In the genomic region with DNA sequence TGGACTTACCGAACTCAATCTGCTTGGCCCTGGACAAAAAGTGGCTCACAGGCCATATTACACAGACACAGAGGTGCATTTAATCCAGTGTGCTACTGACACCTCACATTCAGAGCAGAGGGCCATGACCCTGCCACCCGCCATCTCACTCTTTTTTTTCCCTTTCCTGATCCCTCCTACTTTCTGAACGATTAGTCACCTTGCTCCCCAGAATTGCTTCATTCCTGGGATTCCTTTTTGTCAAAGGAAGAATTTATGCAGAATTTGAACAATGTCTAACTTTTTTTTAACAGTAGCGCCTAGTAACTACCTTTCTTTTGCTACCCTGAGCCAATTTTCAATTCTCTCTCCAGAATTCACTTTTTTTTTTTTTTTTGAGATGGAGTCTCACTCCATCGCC, we compare ENCODE assay signal across 14 cellular contexts. TPM values are rescaled to one million over a fixed set of nuclear protein-coding genes. Genes with fewer than 3 reads are reported as not detected.
DNase-seq lines count a peak whose midpoint lies in the region; ATAC-seq, FAIRE-seq and TF ChIP-seq lines count a peak whose summit lies in the region.
"Had no signal": no experiment of that assay in that cellular context is flagged by ENCODE, and none has a peak within 500 bp of the region (broad histone marks: within the 10 kb centered on the region; RNA-seq: fewer than 3 reads in every experiment).

No MANE protein-coding gene starts in this region.

- no peaks in the 10 kb centered on the region for H3K9me3 ChIP-seq in HepG2 (ENCODE audit: low read length)
- H3K9me3 ChIP-seq: BLaER1 treated with 17β-estradiol and CSF1 and Interleukin-3, amounts not matched to agents 10 nM and 100 nM had no signal

- CTCF ChIA-PET in HepG2 (lab: Yijun Ruan, JAX; ENCODE audit: low intra/inter-chr PET ratio, low total read pairs), result no interaction called here

- peak overlapping the region; percentile 25 for H3K27ac ChIP-seq in HepG2 (ENCODE audit: extremely low read length, insufficient read depth, low read length)
- H3K27ac ChIP-seq: BLaER1 treated with 17β-estradiol and CSF1 and Interleukin-3, amounts not matched to agents 10 nM and 100 nM had no signal

- peaks cover 9% of the 10 kb centered on the region for H3K4me1 Mint-ChIP-seq in activated T-cell treated with anti-CD3 and anti-CD28 coated beads, Interleukin-2, amount 50 U/mL, for 4 hours (ENCODE audit: low read depth)

- no peak overlapping the region for H2AFZ ChIP-seq in HepG2 (ENCODE audit: low read length)

- peak; percentile 25; the same call in 2 of the 3 replicates for ATAC-seq in HepG2
- no peak for ATAC-seq in activated T-cell treated with anti-CD3 and anti-CD28 coated beads, Interleukin-2, amount 50 U/mL, for 4 hours
- ATAC-seq in HG03521 (IDR thresholded peaks at IDR 0.05; ENCODE audit: unreplicated experiment), result no peak
- no peak for ATAC-seq in GM18520 (IDR thresholded peaks at IDR 0.05; ENCODE audit: unreplicated experiment)
- ATAC-seq: left colon, sciatic nerve had no signal

- no peak for TF ChIP-seq RAD21 in HepG2 (CRISPR knock-in tag; IDR thresholded peaks at IDR 0.05)

- H3K4me3 Mint-ChIP-seq in activated T-cell treated with anti-CD3 and anti-CD28 coated beads, Interleukin-2, amount 50 U/mL, for 4 hours, result no peak overlapping the region
- H3K4me3 Mint-ChIP-seq: activated CD4-positive, alpha-beta T cell treated with anti-CD3 and anti-CD28 coated beads, Interleukin-2, amount 10 ng/mL, durations not matched to agents 24 days and 14 days had no signal

- intact Hi-C loops in HepG2 (cut with micrococcal nuclease; ENCODE audit: unreplicated experiment), result no loop called here

- no peaks in the 10 kb centered on the region for H3K9me3 Mint-ChIP-seq in activated T-cell treated with anti-CD3 and anti-CD28 coated beads, Interleukin-2, amount 50 U/mL, for 4 hours
- H3K9me3 Mint-ChIP-seq: activated CD4-positive, alpha-beta T cell treated with anti-CD3 and anti-CD28 coated beads, Interleukin-2, amount 10 ng/mL, durations not matched to agents 24 days and 14 days had no signal

- peaks cover 52% of the 10 kb centered on the region for H3K4me1 ChIP-seq in HepG2 (ENCODE audit: insufficient read depth, low read length)

- no peak for TF ChIP-seq CTCF in bronchial epithelial cell (IDR thresholded peaks at IDR 0.05; ENCODE audit: insufficient read depth, low read length, severe bottlenecking)
- TF ChIP-seq CTCF in HepG2 (CRISPR knock-in tag; IDR thresholded peaks at IDR 0.05), result no peak

- DNase-seq in Caki2 (ENCODE audit: low read depth) (peak; percentile 66), HTR-8/SVneo (ENCODE audit: insufficient read length, low spot score) (peak; percentile 52), bronchial epithelial cell (ENCODE audit: low read depth) (peak; percentile 72), HepG2 (ENCODE audit: low spot score) (peak; percentile 75), SHP77 (lab: John Stamatoyannopoulos, UW) (no peak)
- no peak for DNase-seq in activated T-cell treated with anti-CD3 and anti-CD28 coated beads, Interleukin-2, amount 50 U/mL, for 4 hours
- DNase-seq: activated CD4-positive, alpha-beta T cell treated with anti-CD3 and anti-CD28 coated beads, Interleukin-2, amount 10 ng/mL, durations not matched to agents 24 days and 14 days; left colon had no signal

- H3K4me2 ChIP-seq in HepG2 (ENCODE audit: low read depth, low read length), result peak overlapping the region; percentile 28
- H3K4me2 ChIP-seq: BLaER1 treated with 17β-estradiol and CSF1 and Interleukin-3, amounts not matched to agents 10 nM and 100 nM had no signal

- no peak overlapping the region for H3K4me3 ChIP-seq in bronchial epithelial cell (ENCODE audit: low read depth, low read length)
- 0 out of 6 replicates have a peak overlapping the region, but pooled peaks of 1 of the 3 experiments have one; percentile 26 for H3K4me3 ChIP-seq in HepG2 (replicated peaks in 1 of 3; ENCODE audit: insufficient read depth in 1 of 3, low read depth in 2 of 3, low read length in 3 of 3)
- H3K4me3 ChIP-seq: BLaER1 treated with 17β-estradiol and CSF1 and Interleukin-3, amounts not matched to agents 10 nM and 100 nM had no signal

- no peak overlapping the region for H3K9ac ChIP-seq in HepG2 (ENCODE audit: insufficient read depth, low read depth, low read length)
- H3K9ac ChIP-seq: BLaER1 treated with 17β-estradiol and CSF1 and Interleukin-3, amounts not matched to agents 10 nM and 100 nM had no signal

- H3K36me3 ChIP-seq in bronchial epithelial cell (ENCODE audit: control insufficient read depth, insufficient read depth, low read length), result no peaks in the 10 kb centered on the region
- H3K36me3 ChIP-seq in HepG2 (replicated peaks in 1 of 2; ENCODE audit: control insufficient read depth in 1 of 2, insufficient read depth in 2 of 2, low read length in 2 of 2), result peaks cover 0 to 6% of the 10 kb centered on the region in 2 experiments; a peak in 1 of 5 replicates
- H3K36me3 ChIP-seq: BLaER1 treated with 17β-estradiol and CSF1 and Interleukin-3, amounts not matched to agents 10 nM and 100 nM had no signal

- peaks cover 6% of the 10 kb centered on the region for H4K20me1 ChIP-seq in HepG2 (ENCODE audit: insufficient read depth, low read length)
- H4K20me1 ChIP-seq: BLaER1 treated with 17β-estradiol and CSF1 and Interleukin-3, amounts not matched to agents 10 nM and 100 nM had no signal

- WGBS in HepG2 (ENCODE audit: low lambda C conversion rate), result 48% methylated on average over 5 of the region's 5 CpGs

- H3K27me3 ChIP-seq in bronchial epithelial cell (ENCODE audit: control insufficient read depth, insufficient read depth, low read length), result no peaks in the 10 kb centered on the region
- no peaks in the 10 kb centered on the region for H3K27me3 ChIP-seq in HepG2 (ENCODE audit: control insufficient read depth in 1 of 2, insufficient read depth in 2 of 2, low read length in 2 of 2)

- in situ Hi-C loops in Caki2 (cut with HindIII; ENCODE audit: low pct_unique_long_range_greater_than_20kb, low sequenced_read_pairs), result no loop called here
- in situ Hi-C loops in HepG2 (cut with HindIII; ENCODE audit: extremely low pct_ligation_motif_present, low pct_unique_long_range_greater_than_20kb), result no loop called here

- H3K79me2 ChIP-seq in HepG2 (ENCODE audit: insufficient read depth, low read length), result peaks cover 63% of the 10 kb centered on the region

- POLR2A ChIA-PET in HepG2 (lab: Yijun Ruan, JAX), result no interaction called here

- TF ChIP-seq EP300 in HepG2 (IDR thresholded peaks at IDR 0.05; ENCODE audit: low read depth in 2 of 2, low read length in 2 of 2) (no peak), HepG2 (CRISPR knock-in tag; IDR thresholded peaks at IDR 0.05; ENCODE audit: borderline replicate concordance) (no peak)

- H3K36me3 Mint-ChIP-seq in activated T-cell treated with anti-CD3 and anti-CD28 coated beads, Interleukin-2, amount 50 U/mL, for 4 hours (ENCODE audit: insufficient read depth), result no peaks in the 10 kb centered on the region
- H3K36me3 Mint-ChIP-seq: IgD-negative memory B cell had no signal

- no peak for TF ChIP-seq POLR2A in HepG2 (IDR thresholded peaks at IDR 0.05; ENCODE audit: insufficient read depth in 1 of 2, low read depth in 2 of 2, low read length in 2 of 2)

- peaks cover 38% of the 10 kb centered on the region for H3K27me3 Mint-ChIP-seq in activated T-cell treated with anti-CD3 and anti-CD28 coated beads, Interleukin-2, amount 50 U/mL, for 4 hours (ENCODE audit: low read depth)

- FAIRE-seq in HTR-8/SVneo (lab: Jason Lieb, UNC), result no peak
- FAIRE-seq in bronchial epithelial cell (lab: Jason Lieb, UNC), result no peak
- FAIRE-seq in HepG2 (lab: Jason Lieb, UNC), result peak; percentile 28
- FAIRE-seq: endometrium had no signal

- no TSS peak for BruUV-seq in HepG2 (replicated peaks; lab: Mats Ljungman, UMichigan)

TF ChIP-seq in HepG2, 621 proteins besides CTCF, POLR2A, EP300 and RAD21 (continues in another document):
- TF ChIP-seq HOMEZ (CRISPR knock-in tag; IDR thresholded peaks at IDR 0.05; ENCODE audit: low read depth), result 0 out of 2 replicates have a peak, but pooled peaks have one; percentile 49

RNA-seq across cellular contexts. Expression of gene PKP2, which starts 4.6 kb away (rescaled TPM):
- total RNA-seq in Caki2 (2014; rRNA removed; shearing (Covaris generic); ENCODE audit: low replicate concordance), result 9.6 and 12.9 TPM in 2 replicates
- total RNA-seq in bronchial epithelial cell, result 53.9 and 74.5 TPM in 2 replicates
- 25.3 and 27.5 TPM in 2 replicates for total RNA-seq in HepG2 (2016; rRNA removed; fragmentation: Illumina TruSeq; extraction: Trizol)
- total RNA-seq in HepG2 (2016; cell fraction: cytosol; rRNA removed; fragmentation: Illumina TruSeq; extraction: Trizol; ENCODE audit: low read depth), result 4.7 and 5.4 TPM in 2 replicates
- total RNA-seq in HepG2 (2016; cell fraction: insoluble cytoplasmic fraction; rRNA removed; fragmentation: Illumina TruSeq; extraction: Trizol), result 25.1 and 27.8 TPM in 2 replicates
- 13.0 and 15.4 TPM in 2 replicates for total RNA-seq in HepG2 (2016; cell fraction: membrane; rRNA removed; fragmentation: Illumina TruSeq; extraction: Trizol)
- total RNA-seq in HepG2 (2016; cell fraction: nucleus; rRNA removed; fragmentation: Illumina TruSeq; extraction: Trizol), result 33.3 and 34.1 TPM in 2 replicates
- polyA plus RNA-seq in HepG2 (2011; rRNA removed), result 11.5 and 15.1 TPM in 2 replicates
- polyA plus RNA-seq in HepG2 (2011; cell fraction: cytosol; rRNA removed), result 10.5 and 12.5 TPM in 2 replicates
- polyA plus RNA-seq in HepG2 (2011; cell fraction: nucleus; rRNA removed), result 10.5 and 14.0 TPM in 2 replicates
- 8.6 and 13.0 TPM in 2 replicates for polyA plus RNA-seq in HepG2 (2012)
- polyA plus RNA-seq in HepG2 (2016; cell fraction: cytosol; fragmentation: Illumina TruSeq; extraction: Trizol; ENCODE audit: low read depth), result 3.6 and 4.0 TPM in 2 replicates
- polyA plus RNA-seq in HepG2 (2016; cell fraction: insoluble cytoplasmic fraction; fragmentation: Illumina TruSeq; extraction: Trizol; ENCODE audit: low read depth), result 29.1 and 36.7 TPM in 2 replicates
- 8.6 and 9.7 TPM in 2 replicates for polyA plus RNA-seq in HepG2 (2016; cell fraction: membrane; fragmentation: Illumina TruSeq; extraction: Trizol; ENCODE audit: low read depth)
- 20.5 and 26.3 TPM in 2 replicates for polyA plus RNA-seq in HepG2 (2016; cell fraction: nucleus; fragmentation: Illumina TruSeq; extraction: Trizol; ENCODE audit: insufficient read depth, low read depth)
- polyA minus RNA-seq in HepG2 (2011; rRNA and poly(A)+ RNA removed; ENCODE audit: low replicate concordance), result 10.4 and 30.2 TPM in 2 replicates
- polyA minus RNA-seq in HepG2 (2011; cell fraction: cytosol; rRNA and poly(A)+ RNA removed), result 14.1 and 17.4 TPM in 2 replicates
- 57.2 and 60.5 TPM in 2 replicates for polyA minus RNA-seq in HepG2 (2011; cell fraction: nucleus; rRNA and poly(A)+ RNA removed)
- total RNA-seq in activated T-cell treated with anti-CD3 and anti-CD28 coated beads, Interleukin-2, amount 50 U/mL, for 4 hours, result under 1 TPM; 0.16 to 0.24 (median 0.18) TPM
- total RNA-seq: activated CD4-positive, alpha-beta T cell treated with anti-CD3 and anti-CD28 coated beads, Interleukin-2, amount 10 ng/mL, durations not matched to agents 24 days and 14 days had no signal

Comparison
In these comparisons a context has a peak if more than half of its experiments do, and no peak if none do; other contexts are left out.
1. DNase-seq: peak in Caki2 (single experiment), HTR-8/SVneo (single experiment), bronchial epithelial cell (single experiment) and HepG2 (single experiment); none in SHP77 (0 of 2) and activated T-cell treated with anti-CD3 and anti-CD28 coated beads, Interleukin-2, amount 50 U/mL, for 4 hours (single experiment).